8 cellular contexts compared by ENCODE assay signal in genomic region chr1:36187800-36188593, GRCh38. TPM values are rescaled to one million over a fixed set of nuclear protein-coding genes. Genes with fewer than 3 reads are reported as not detected.
DNase-seq lines count a peak whose midpoint lies in the region; ATAC-seq and TF ChIP-seq lines count a peak whose summit lies in the region.

No MANE protein-coding gene starts in this region.

- peak overlapping the region; percentile 72 to 96 for H3K27ac ChIP-seq in coronary artery

- ATAC-seq in HG03066 (IDR thresholded peaks at IDR 0.05; ENCODE audit: low read depth, unreplicated experiment) (peak; percentile 75), HG03469 (IDR thresholded peaks at IDR 0.05; ENCODE audit: unreplicated experiment) (no peak)

- H3K4me1 Mint-ChIP-seq in activated CD4-positive, alpha-beta T cell treated with anti-CD3 and anti-CD28 coated beads, Interleukin-2, amount 10 ng/mL, durations not matched to agents 24 days and 14 days = peaks cover 6% of the 10 kb centered on the region

- H3K27ac Mint-ChIP-seq in activated CD4-positive, alpha-beta T cell treated with anti-CD3 and anti-CD28 coated beads, Interleukin-2, amount 10 ng/mL, durations not matched to agents 24 days and 14 days = peak overlapping the region; percentile 79

- DNase-seq in GM03348 (ENCODE audit: low spot score) (peak; percentile 89), NCI-H510A (lab: John Stamatoyannopoulos, UW) (peak; percentile 92), coronary artery (ENCODE audit: low spot score) (peak; percentile 94), left kidney (ENCODE audit: low read depth, low spot score) (peak; percentile 94)
- DNase-seq in activated CD4-positive, alpha-beta T cell treated with anti-CD3 and anti-CD28 coated beads, Interleukin-2, amount 10 ng/mL, durations not matched to agents 24 days and 14 days = peak; percentile 94
- peak; percentile 54 to 64 for DNase-seq in stimulated activated CD4-positive, alpha-beta T cell treated with anti-CD3 and anti-CD28 coated beads, Interleukin-1b, Interleukin-23, amount 100 ng/mL, for 4 hours (ENCODE audit: low read depth in 2 of 2)

- intact Hi-C loops in activated CD4-positive, alpha-beta T cell treated with anti-CD3 and anti-CD28 coated beads, Interleukin-2, amount 10 ng/mL, durations not matched to agents 24 days and 14 days (cut with micrococcal nuclease) = loop anchor here (1.0 kb wide), 2 partner anchors 39 to 88 kb away; partner anchors contain the start of gene TRAPPC3

- H3K36me3 Mint-ChIP-seq in activated CD4-positive, alpha-beta T cell treated with anti-CD3 and anti-CD28 coated beads, Interleukin-2, amount 10 ng/mL, durations not matched to agents 24 days and 14 days (ENCODE audit: low read depth) = peaks cover 2% of the 10 kb centered on the region

- H3K4me3 ChIP-seq in coronary artery = peak overlapping the region; percentile 16

- no peak overlapping the region for H3K4me3 Mint-ChIP-seq in activated CD4-positive, alpha-beta T cell treated with anti-CD3 and anti-CD28 coated beads, Interleukin-2, amount 10 ng/mL, durations not matched to agents 24 days and 14 days

- TF ChIP-seq CTCF in coronary artery (IDR thresholded peaks at IDR 0.05) = peak; percentile 82

- no peaks in the 10 kb centered on the region for H3K9me3 Mint-ChIP-seq in activated CD4-positive, alpha-beta T cell treated with anti-CD3 and anti-CD28 coated beads, Interleukin-2, amount 10 ng/mL, durations not matched to agents 24 days and 14 days

- no peaks in the 10 kb centered on the region for H3K27me3 Mint-ChIP-seq in activated CD4-positive, alpha-beta T cell treated with anti-CD3 and anti-CD28 coated beads, Interleukin-2, amount 10 ng/mL, durations not matched to agents 24 days and 14 days

RNA-seq across cellular contexts. Expression of gene MAP7D1, which starts 32.0 kb away (rescaled TPM):
- total RNA-seq in activated CD4-positive, alpha-beta T cell treated with anti-CD3 and anti-CD28 coated beads, Interleukin-2, amount 10 ng/mL, durations not matched to agents 24 days and 14 days = 170 and 177 TPM in 2 replicates

RNA-seq across cellular contexts. Expression of gene THRAP3, which starts 36.2 kb away (rescaled TPM):
- total RNA-seq in activated CD4-positive, alpha-beta T cell treated with anti-CD3 and anti-CD28 coated beads, Interleukin-2, amount 10 ng/mL, durations not matched to agents 24 days and 14 days = 157 and 161 TPM in 2 replicates

RNA-seq across cellular contexts. Expression of gene TRAPPC3, which starts 38.7 kb away (rescaled TPM):
- 71.2 and 72.4 TPM in 2 replicates for total RNA-seq in activated CD4-positive, alpha-beta T cell treated with anti-CD3 and anti-CD28 coated beads, Interleukin-2, amount 10 ng/mL, durations not matched to agents 24 days and 14 days
